In genomic region chr5:154937186-154937717, GRCh38 we compare ENCODE assay signal across 8 cellular contexts. TPM values are rescaled to one million over a fixed set of nuclear protein-coding genes. Genes with fewer than 3 reads are reported as not detected.
A peak's percentile ranks its signal among the peaks of the same experiment; 100 is the strongest.
DNase-seq lines count a peak whose midpoint lies in the region; ATAC-seq lines count a peak whose summit lies in the region.

No MANE protein-coding gene starts in this region.

- H3K27ac ChIP-seq in substantia nigra (ENCODE audit: low read depth, low read length, poor library complexity, severe bottlenecking) = peak overlapping the region; percentile 77

- no peaks in the 10 kb centered on the region for H3K27me3 Mint-ChIP-seq in activated CD4-positive, alpha-beta T cell treated with anti-CD3 and anti-CD28 coated beads for 36 hours
- H3K27me3 Mint-ChIP-seq in activated CD8-positive, alpha-beta T cell treated with anti-CD3 and anti-CD28 coated beads, Interleukin-2, amount 10 ng/mL, durations not matched to agents 7 days and 5 days (ENCODE audit: low read depth) = no peaks in the 10 kb centered on the region

- ATAC-seq in activated CD4-positive, alpha-beta T cell treated with anti-CD3 and anti-CD28 coated beads for 36 hours = no peak
- no peak for ATAC-seq in activated CD8-positive, alpha-beta T cell treated with anti-CD3 and anti-CD28 coated beads, Interleukin-2, amount 10 ng/mL, durations not matched to agents 7 days and 5 days
- no peak for ATAC-seq in GM19351 (IDR thresholded peaks at IDR 0.05; ENCODE audit: unreplicated experiment)

- DNase-seq in activated CD4-positive, alpha-beta T cell treated with anti-CD3 and anti-CD28 coated beads for 36 hours = no peak
- no peak for DNase-seq in activated CD4-positive, alpha-beta T cell treated with anti-CD3 and anti-CD28 coated beads for 1 hour
- no peak for DNase-seq in activated CD8-positive, alpha-beta T cell treated with anti-CD3 and anti-CD28 coated beads, Interleukin-2, amount 10 ng/mL, durations not matched to agents 7 days and 5 days
- DNase-seq in substantia nigra (lab: John Stamatoyannopoulos, UW) = no peak
- no peak for DNase-seq in posterior cingulate gyrus
- DNase-seq in GM03348 (ENCODE audit: low spot score) = no peak

- H3K36me3 Mint-ChIP-seq in activated CD4-positive, alpha-beta T cell treated with anti-CD3 and anti-CD28 coated beads for 36 hours (ENCODE audit: low read depth) = peaks cover 19% of the 10 kb centered on the region
- H3K36me3 Mint-ChIP-seq in activated CD8-positive, alpha-beta T cell treated with anti-CD3 and anti-CD28 coated beads, Interleukin-2, amount 10 ng/mL, durations not matched to agents 7 days and 5 days (ENCODE audit: low read depth) = peaks cover 20% of the 10 kb centered on the region

- CTCF ChIA-PET in activated CD4-positive, alpha-beta T cell treated with anti-CD3 and anti-CD28 coated beads for 36 hours (lab: Charles Lee) = interaction anchor here (0.8 to 1.7 kb wide), 6 partner anchors 8 to 287 kb away, joined by 3 to 7 read pairs (median 4); no protein-coding TSS in a partner anchor
- CTCF ChIA-PET in activated CD8-positive, alpha-beta T cell treated with anti-CD3 and anti-CD28 coated beads, Interleukin-2, amount 10 ng/mL, durations not matched to agents 7 days and 5 days (lab: Charles Lee) = interaction anchor here (0.9 to 1.3 kb wide), 2 partner anchors 9 kb away, joined by 3 to 5 read pairs; no protein-coding TSS in a partner anchor

- H3K4me3 ChIP-seq in iPS-18c (ENCODE audit: insufficient read depth, low read depth, low read length) = peak overlapping the region; percentile 81

- H3K9me3 Mint-ChIP-seq in activated CD4-positive, alpha-beta T cell treated with anti-CD3 and anti-CD28 coated beads for 36 hours (ENCODE audit: low read depth) = no peaks in the 10 kb centered on the region
- H3K9me3 Mint-ChIP-seq in activated CD8-positive, alpha-beta T cell treated with anti-CD3 and anti-CD28 coated beads, Interleukin-2, amount 10 ng/mL, durations not matched to agents 7 days and 5 days (ENCODE audit: insufficient read depth) = no peaks in the 10 kb centered on the region

- peaks cover 44% of the 10 kb centered on the region for H3K4me1 Mint-ChIP-seq in activated CD4-positive, alpha-beta T cell treated with anti-CD3 and anti-CD28 coated beads for 36 hours
- H3K4me1 Mint-ChIP-seq in activated CD8-positive, alpha-beta T cell treated with anti-CD3 and anti-CD28 coated beads, Interleukin-2, amount 10 ng/mL, durations not matched to agents 7 days and 5 days (ENCODE audit: low read depth) = peaks cover 45% of the 10 kb centered on the region

- peak overlapping the region; percentile 77 for H3K27ac Mint-ChIP-seq in activated CD4-positive, alpha-beta T cell treated with anti-CD3 and anti-CD28 coated beads for 36 hours
- H3K27ac Mint-ChIP-seq in activated CD8-positive, alpha-beta T cell treated with anti-CD3 and anti-CD28 coated beads, Interleukin-2, amount 10 ng/mL, durations not matched to agents 7 days and 5 days = no peak overlapping the region

- no peaks in the 10 kb centered on the region for H3K9me3 ChIP-seq in iPS-18c (ENCODE audit: control insufficient read depth, insufficient read depth, low read length)

- peak overlapping the region; percentile 86 for H3K4me3 Mint-ChIP-seq in activated CD4-positive, alpha-beta T cell treated with anti-CD3 and anti-CD28 coated beads for 36 hours
- peak overlapping the region; percentile 89 for H3K4me3 Mint-ChIP-seq in activated CD8-positive, alpha-beta T cell treated with anti-CD3 and anti-CD28 coated beads, Interleukin-2, amount 10 ng/mL, durations not matched to agents 7 days and 5 days

- POLR2A ChIA-PET in activated CD4-positive, alpha-beta T cell treated with anti-CD3 and anti-CD28 coated beads for 36 hours (lab: Charles Lee) = interaction anchor here (0.5 to 1.7 kb wide), 3 partner anchors 79 to 208 kb away, joined by 3 to 5 read pairs (median 3); partner anchors contain the start of gene CNOT8
- POLR2A ChIA-PET in activated CD8-positive, alpha-beta T cell treated with anti-CD3 and anti-CD28 coated beads, Interleukin-2, amount 10 ng/mL, durations not matched to agents 7 days and 5 days (lab: Charles Lee) = interaction anchor here (1.0 to 1.9 kb wide), 3 partner anchors 10 to 80 kb away, joined by 3 to 7 read pairs (median 3); partner anchors contain the start of gene CNOT8

- intact Hi-C loops in activated CD4-positive, alpha-beta T cell treated with anti-CD3 and anti-CD28 coated beads for 36 hours (cut with DNase I, micrococcal nuclease) = loop anchor here in 1 of 2 experiments (5.0 kb wide), 1 partner anchor 900 kb away; the partner anchor contains the start of genes FAM114A2 and MFAP3
- intact Hi-C loops in posterior cingulate gyrus (cut with DNase I) = loop anchor here (5.0 kb wide), 1 partner anchor 180 kb away; the partner anchor contains the start of gene LARP1

RNA-seq across cellular contexts. Expression of gene GEMIN5, which starts 0.8 kb away (rescaled TPM):
- 10 to 100 TPM; 32.9 to 33.0 TPM for total RNA-seq in activated CD4-positive, alpha-beta T cell treated with anti-CD3 and anti-CD28 coated beads for 36 hours
- total RNA-seq in activated CD8-positive, alpha-beta T cell treated with anti-CD3 and anti-CD28 coated beads, Interleukin-2, amount 10 ng/mL, durations not matched to agents 7 days and 5 days = 10 to 100 TPM; 15.9 to 17.8 TPM

RNA-seq across cellular contexts. Expression of gene MRPL22, which starts 3.6 kb away (rescaled TPM):
- 10 to 100 TPM; 77.2 to 86.7 TPM for total RNA-seq in activated CD4-positive, alpha-beta T cell treated with anti-CD3 and anti-CD28 coated beads for 36 hours
- total RNA-seq in activated CD8-positive, alpha-beta T cell treated with anti-CD3 and anti-CD28 coated beads, Interleukin-2, amount 10 ng/mL, durations not matched to agents 7 days and 5 days = 10 to 100 TPM; 60.0 to 62.3 TPM
